6 cellular contexts compared by ENCODE assay signal in the genomic region with DNA sequence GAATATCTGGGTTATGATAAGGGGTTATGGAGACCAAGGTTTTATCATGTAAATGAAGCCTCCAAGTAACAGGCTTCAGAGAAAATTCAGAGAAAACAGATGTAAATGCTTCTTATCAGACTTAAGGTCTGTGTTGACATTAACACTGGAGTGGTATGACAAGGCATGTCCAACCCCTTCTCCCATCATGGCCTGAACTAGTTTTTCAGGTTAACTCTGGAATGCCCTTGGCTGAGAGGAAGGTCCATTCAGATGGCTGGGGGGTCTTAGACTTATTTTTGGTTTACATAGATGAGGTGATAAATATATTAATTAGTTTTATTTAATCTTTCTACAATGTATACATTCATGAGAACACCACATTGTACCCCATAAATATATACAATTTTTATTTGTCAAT.
"Had no signal": no experiment of that assay in that cellular context is flagged by ENCODE, and none has a peak within 500 bp of the region (broad histone marks: within the 10 kb centered on the region; RNA-seq: fewer than 3 reads in every experiment).

No MANE protein-coding gene starts in this region.

- H3K27ac ChIP-seq: HL-60 had no signal

- DNase-seq: H9, HCEC 1CT, KBM-7 had no signal

- H3K4me3 ChIP-seq: GM23338 had no signal

- ATAC-seq: GM23338, HepG2 had no signal
